ENCODE assay signal across 16 cellular contexts in genomic region chr5:9332026-9332425, GRCh38.
A peak's percentile ranks its signal among the peaks of the same experiment; 100 is the strongest.
DNase-seq lines count a peak whose midpoint lies in the region; ATAC-seq and TF ChIP-seq lines count a peak whose summit lies in the region.
"Had no signal": no experiment of that assay in that cellular context is flagged by ENCODE, and none has a peak within 500 bp of the region (broad histone marks: within the 10 kb centered on the region; RNA-seq: fewer than 3 reads in every experiment).

No MANE protein-coding gene starts in this region.

- POLR2A ChIA-PET in IMR-90 (lab: Charles Lee; ENCODE audit: unreplicated experiment), result no interaction called here

- H4K20me1 ChIP-seq in IMR-90 (ENCODE audit: insufficient read depth, low read length) (peaks cover 3% of the 10 kb centered on the region), smooth muscle cell (ENCODE audit: low read depth) (peaks cover 7% of the 10 kb centered on the region)

- H3K36me3 ChIP-seq in IMR-90 (ENCODE audit: control insufficient read depth, insufficient read depth, low read length) (peaks cover 7% of the 10 kb centered on the region; the same call in 1 of the 2 replicates), lung (ENCODE audit: control insufficient read depth in 2 of 2, insufficient read depth in 2 of 2, low read length in 2 of 2) (no peaks in the 10 kb centered on the region), smooth muscle cell (ENCODE audit: low read depth) (no peaks in the 10 kb centered on the region)

- DNase-seq in IMR-90, result no peak
- DNase-seq in lung (ENCODE audit: low spot score), result no peak
- DNase-seq in progenitor cell of endocrine pancreas (ENCODE audit: low spot score, unreplicated experiment), result no peak
- DNase-seq in activated CD8-positive, alpha-beta memory T cell treated with anti-CD3 and anti-CD28 coated beads, Interleukin-2, amount 50 U/mL, for 48 hours, result no peak
- DNase-seq in smooth muscle cell (lab: John Stamatoyannopoulos, UW; ENCODE audit: unreplicated experiment), result no peak
- no peak for DNase-seq in AG08396 (ENCODE audit: low spot score)
- DNase-seq: CD8-positive, alpha-beta T cell; COR-L47; DMS153; DMS79 treated with DMSO at 0.1 percent for 48 hours; EL; HCEC 1CT; HFFc6 had no signal

- no peak overlapping the region for H3K4me3 ChIP-seq in IMR-90 (ENCODE audit: insufficient read depth, low read depth, low read length)
- peak overlapping the region; percentile 5 for H3K4me3 ChIP-seq in lung
- no peak overlapping the region for H3K4me3 ChIP-seq in smooth muscle cell
- H3K4me3 ChIP-seq: A549 had no signal

- H3K9ac ChIP-seq in IMR-90 (ENCODE audit: low read depth, low read length), result no peak overlapping the region
- H3K9ac ChIP-seq in smooth muscle cell (ENCODE audit: low read depth), result no peak overlapping the region

- no peak overlapping the region for H2BK20ac ChIP-seq in IMR-90 (ENCODE audit: low read depth, low read length)

- no peak overlapping the region for H3K23ac ChIP-seq in IMR-90 (ENCODE audit: low read depth, low read length)

- H2AK9ac ChIP-seq in IMR-90 (replicated peaks; ENCODE audit: low read depth, low read length, poor library complexity), result no peak overlapping the region

- H3K27me3 ChIP-seq in IMR-90 (ENCODE audit: control insufficient read depth, insufficient read depth, low read length), result no peaks in the 10 kb centered on the region
- no peaks in the 10 kb centered on the region for H3K27me3 ChIP-seq in lung (ENCODE audit: control insufficient read depth, insufficient read depth)
- H3K27me3 ChIP-seq in smooth muscle cell (ENCODE audit: low read depth), result no peaks in the 10 kb centered on the region

- H3K36me3 Mint-ChIP-seq in progenitor cell of endocrine pancreas (ENCODE audit: insufficient read depth), result no peaks in the 10 kb centered on the region
- H3K36me3 Mint-ChIP-seq: CD14-positive monocyte; CD8-positive, alpha-beta T cell had no signal

- no peak overlapping the region for H3K18ac ChIP-seq in IMR-90 (ENCODE audit: low read depth, low read length)

- H3K4me1 ChIP-seq in IMR-90 (ENCODE audit: control insufficient read depth, insufficient read depth, low read length), result no peaks in the 10 kb centered on the region
- peaks cover 1% of the 10 kb centered on the region in 2 donors for H3K4me1 ChIP-seq in lung (ENCODE audit: control insufficient read depth in 2 of 2, insufficient read depth in 2 of 2, low read length in 2 of 2)
- no peaks in the 10 kb centered on the region for H3K4me1 ChIP-seq in smooth muscle cell (ENCODE audit: low read depth)
- H3K4me1 ChIP-seq: A549 had no signal

- intact Hi-C loops in IMR-90 (cut with micrococcal nuclease), result no loop called here

- no peaks in the 10 kb centered on the region for H3K9me3 Mint-ChIP-seq in progenitor cell of endocrine pancreas (ENCODE audit: low read depth)
- H3K9me3 Mint-ChIP-seq: HFFc6 had no signal

- no peak for ATAC-seq in IMR-90 (ENCODE audit: low read depth)
- no peak for ATAC-seq in lung (ENCODE audit: insufficient read depth, low FRiP score)
- ATAC-seq: A549; CD8-positive, alpha-beta T cell; HepG2 had no signal

- H3F3A ChIP-seq in smooth muscle cell (ENCODE audit: low read depth), result peaks cover under 1% of the 10 kb centered on the region

- H3K9me3 ChIP-seq in IMR-90 (ENCODE audit: control insufficient read depth, insufficient read depth, low read length), result no peaks in the 10 kb centered on the region
- peaks cover 0 to 6% of the 10 kb centered on the region in 2 donors for H3K9me3 ChIP-seq in lung (ENCODE audit: control insufficient read depth in 2 of 2, insufficient read depth in 1 of 2, low read length in 1 of 2)
- no peaks in the 10 kb centered on the region for H3K9me3 ChIP-seq in smooth muscle cell (replicated peaks; ENCODE audit: low read depth)
- H3K9me3 ChIP-seq: A549 had no signal

- H3K27me3 Mint-ChIP-seq in progenitor cell of endocrine pancreas, result no peaks in the 10 kb centered on the region

- no peak overlapping the region for H2BK120ac ChIP-seq in IMR-90 (ENCODE audit: low read depth, low read length)

- no peak for TF ChIP-seq POLR2A in IMR-90 (IDR thresholded peaks at IDR 0.05; ENCODE audit: low read depth, low read length)

- no peak overlapping the region for H3K4me3 Mint-ChIP-seq in progenitor cell of endocrine pancreas (ENCODE audit: low read depth)
- H3K4me3 Mint-ChIP-seq: CD14-positive monocyte; CD8-positive, alpha-beta T cell; HFFc6 had no signal

- H3K14ac ChIP-seq in IMR-90 (replicated peaks; ENCODE audit: low read depth, low read length), result no peak overlapping the region

- no peak overlapping the region for H2BK5ac ChIP-seq in IMR-90 (ENCODE audit: low read depth, low read length, poor library complexity, severe bottlenecking)

- peak overlapping the region; percentile 65 for H3K27ac Mint-ChIP-seq in progenitor cell of endocrine pancreas
- H3K27ac Mint-ChIP-seq: CD14-positive monocyte; CD8-positive, alpha-beta T cell; HFFc6 had no signal

- no peak for TF ChIP-seq RAD21 in IMR-90 (IDR thresholded peaks at IDR 0.05; ENCODE audit: low read length)

- H4K5ac ChIP-seq in IMR-90 (ENCODE audit: low read depth, low read length), result no peak overlapping the region

- H3K27ac ChIP-seq in IMR-90 (ENCODE audit: insufficient read depth, low read length) (no peak overlapping the region), lung (ENCODE audit: low read depth in 1 of 2, low read length in 1 of 2) (no peak overlapping the region), smooth muscle cell (ENCODE audit: low read depth) (no peak overlapping the region)
- H3K27ac ChIP-seq: A549 had no signal

- H2AFZ ChIP-seq in IMR-90 (replicated peaks; ENCODE audit: low read length, poor library complexity) (no peak overlapping the region), smooth muscle cell (ENCODE audit: low read depth) (no peak overlapping the region)

- dilution Hi-C loops in IMR-90 (cut with HindIII; ENCODE audit: low sequenced_read_pairs, unreplicated experiment), result no loop called here

- no peak overlapping the region for H3K4ac ChIP-seq in IMR-90 (ENCODE audit: low read depth, low read length)

- CTCF ChIA-PET in IMR-90 (lab: Yijun Ruan, JAX), result no interaction called here

- no TSS peak for BruUV-seq in IMR-90 (replicated peaks; lab: Mats Ljungman, UMichigan)

- no peaks in the 10 kb centered on the region for H3K4me1 Mint-ChIP-seq in progenitor cell of endocrine pancreas (ENCODE audit: low read depth)
- H3K4me1 Mint-ChIP-seq: CD14-positive monocyte had no signal

- no peak for TF ChIP-seq CTCF in IMR-90 (conservative IDR thresholded peaks at IDR 0.05; ENCODE audit: low read depth, low read length)
- no peak for TF ChIP-seq CTCF in lung (IDR thresholded peaks at IDR 0.05; ENCODE audit: control extremely low read depth, extremely low read depth)
- no peak for TF ChIP-seq CTCF in progenitor cell of endocrine pancreas (IDR thresholded peaks at IDR 0.05; ENCODE audit: unreplicated experiment)
- TF ChIP-seq CTCF in smooth muscle cell (IDR thresholded peaks at IDR 0.05; ENCODE audit: borderline replicate concordance, insufficient read depth, poor library complexity, severe bottlenecking), result no peak

- peaks cover 0 to 35% of the 10 kb centered on the region in 2 experiments; a peak in 2 of 4 replicates for H3K79me1 ChIP-seq in IMR-90 (ENCODE audit: low read depth in 1 of 2, low read length in 2 of 2)

- peaks cover 3% of the 10 kb centered on the region for H3K79me2 ChIP-seq in smooth muscle cell (ENCODE audit: low read depth)

- H2AK5ac ChIP-seq in IMR-90 (ENCODE audit: low read depth, low read length), result 0 out of 2 replicates have a peak overlapping the region, but pooled peaks have one; percentile 8

- H2BK15ac ChIP-seq in IMR-90 (ENCODE audit: low read depth, low read length), result no peak overlapping the region

- in situ Hi-C loops in IMR-90 (cut with MboI; ENCODE audit: low sequenced_read_pairs), result no loop called here

- no peak overlapping the region for H4K91ac ChIP-seq in IMR-90 (ENCODE audit: insufficient read depth, low read depth, low read length)

- H4K8ac ChIP-seq in IMR-90 (ENCODE audit: low read depth in 2 of 2, low read length in 2 of 2), result no peak overlapping the region

- WGBS in IMR-90 (ENCODE audit: extremely low coverage in 2 of 2, insufficient read length in 1 of 2), 2 experiments, result 95% methylated on average over 3 of the region's 4 CpGs; no CpG with 5 or more reads in 1 of the 2 experiments
- 80 to 90% methylated on average over 4 of the region's 4 CpGs for WGBS in lung, 2 donors
- WGBS in smooth muscle cell (ENCODE audit: low lambda C conversion rate), result 95% methylated on average over 4 of the region's 4 CpGs

- H3K9me1 ChIP-seq in IMR-90 (ENCODE audit: insufficient read depth, low read length), result peaks cover 16% of the 10 kb centered on the region

- H3K4me2 ChIP-seq in IMR-90 (ENCODE audit: low read depth, low read length) (no peak overlapping the region), smooth muscle cell (no peak overlapping the region)
- H3K4me2 ChIP-seq: A549 had no signal

- no peak overlapping the region for H3K56ac ChIP-seq in IMR-90 (ENCODE audit: extremely low read depth, insufficient read depth, low read length)

TF ChIP-seq in IMR-90, 13 proteins besides CTCF, POLR2A, EP300 and RAD21:
- TF ChIP-seq MAZ (IDR thresholded peaks at IDR 0.05; ENCODE audit: borderline replicate concordance, low read depth, low read length) (no peak), RFX5 (IDR thresholded peaks at IDR 0.05; ENCODE audit: low read depth, low read length) (no peak), CEBPB (IDR thresholded peaks at IDR 0.05; ENCODE audit: low read depth, low read length) (no peak), NFE2L2 (IDR thresholded peaks at IDR 0.05; ENCODE audit: low read depth, low read length) (no peak), BHLHE40 (IDR thresholded peaks at IDR 0.05; ENCODE audit: low read depth, low read length) (no peak), MXI1 (IDR thresholded peaks at IDR 0.05; ENCODE audit: borderline replicate concordance, low read depth, low read length) (no peak)
